Comparison of ENCODE assay signal across 8 cellular contexts in the genomic region with DNA sequence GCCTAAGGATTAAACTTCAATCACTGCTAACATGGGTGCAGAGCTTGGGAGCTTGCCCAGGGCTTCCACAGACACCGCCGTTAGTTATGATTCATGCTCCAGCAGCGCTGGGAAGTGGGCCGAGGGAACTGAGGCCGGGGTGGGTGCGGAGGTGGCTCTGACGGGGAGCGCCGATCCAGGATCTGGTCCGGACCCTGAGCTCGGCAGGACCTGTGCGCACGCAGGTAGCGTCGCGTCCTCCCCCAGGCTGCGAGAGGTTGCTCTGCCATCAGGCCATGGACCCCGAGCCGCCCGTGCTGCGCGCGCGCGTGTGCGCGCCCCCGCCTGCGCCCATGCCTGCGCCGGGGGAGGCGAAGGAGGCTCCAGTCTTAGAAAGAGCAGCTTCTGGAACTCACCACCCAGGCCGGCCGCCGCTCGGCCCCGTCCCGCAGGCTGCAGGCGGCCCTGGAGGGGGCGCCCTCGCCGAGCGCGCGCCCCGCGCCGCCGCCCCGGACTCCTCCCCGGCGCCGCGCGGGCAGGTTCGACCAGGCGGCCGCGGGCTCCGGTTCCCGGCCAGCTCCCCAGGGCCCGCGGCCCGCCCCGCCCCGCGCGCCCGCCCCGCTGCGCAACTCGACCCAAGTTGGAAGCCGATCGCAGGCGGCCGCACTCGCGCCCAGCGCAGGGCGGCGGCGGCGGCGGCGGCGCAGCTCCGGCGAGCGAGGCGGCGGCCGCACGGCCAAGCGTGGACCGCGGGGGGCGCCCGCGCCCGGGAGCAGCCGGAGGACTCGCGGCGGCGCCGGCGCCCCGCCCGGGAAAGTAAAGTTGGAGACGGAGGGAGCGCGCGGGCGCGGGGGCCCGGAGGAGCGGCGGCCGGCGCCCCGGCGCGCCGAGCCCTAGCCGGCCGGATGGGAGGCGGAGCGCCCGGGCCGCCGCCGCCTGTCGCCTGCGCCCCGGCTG. TPM values are rescaled to one million over a fixed set of nuclear protein-coding genes. Genes with fewer than 3 reads are reported as not detected.
DNase-seq lines count a peak whose midpoint lies in the region; ATAC-seq and TF ChIP-seq lines count a peak whose summit lies in the region.

No MANE protein-coding gene starts in this region.

- no peak overlapping the region for H3K14ac ChIP-seq in mesenchymal stem cell (ENCODE audit: low read length in 2 of 2)

- intact Hi-C loops in dorsolateral prefrontal cortex (cut with DNase I) = loop anchor here in 1 of 2 donors (5.0 kb wide), 1 partner anchor 233 kb away; a partner anchor contains a TSS

- no peak overlapping the region for H3K9ac ChIP-seq in mesenchymal stem cell (ENCODE audit: low read length)

- peak in 12 of 56 donors; percentile 9 to 34 (median 20) for TF ChIP-seq CTCF in dorsolateral prefrontal cortex (IDR thresholded peaks at IDR 0.05 in 54 of 56, conservative IDR thresholded peaks at IDR 0.05 in 2 of 56; ENCODE audit: low read depth in 1 of 56, partially characterized antibody in 56 of 56)

- DNase-seq in GM03348 (ENCODE audit: low spot score) (peak; percentile 88), NCI-H2196 (lab: John Stamatoyannopoulos, UW; ENCODE audit: unreplicated experiment) (peak; percentile 80), dorsolateral prefrontal cortex (peak in 9 of 10 donors; percentile 36 to 82 (median 67)), mesenchymal stem cell (peak; percentile 18), DMS153 (lab: John Stamatoyannopoulos, UW) (no peak), midbrain (lab: John Stamatoyannopoulos, UW) (no peak), HPDE6-E6E7 (ENCODE audit: extremely low spot score) (no peak)

- no peak for ATAC-seq in GM19397 (IDR thresholded peaks at IDR 0.05; ENCODE audit: unreplicated experiment)

- no peak overlapping the region for H3K23ac ChIP-seq in mesenchymal stem cell (ENCODE audit: low read length in 2 of 2)

- H3K9me3 ChIP-seq in mesenchymal stem cell (ENCODE audit: control insufficient read depth, low read length) = no peaks in the 10 kb centered on the region

- no peak overlapping the region for H3K18ac ChIP-seq in mesenchymal stem cell (ENCODE audit: low read depth in 1 of 2, low read length in 2 of 2)

- H3K27ac ChIP-seq in dorsolateral prefrontal cortex (peak overlapping the region in 27 of 59 donors; percentile 22 to 80 (median 64)), mesenchymal stem cell (ENCODE audit: low read length, poor library complexity, severe bottlenecking) (no peak overlapping the region)

- peaks cover 0 to 35% (median 11%) of the 10 kb centered on the region in 45 donors for H3K27me3 ChIP-seq in dorsolateral prefrontal cortex
- H3K27me3 ChIP-seq in mesenchymal stem cell (ENCODE audit: control insufficient read depth in 1 of 2, insufficient read depth in 1 of 2, low read length in 2 of 2) = peaks cover 60 to 84% of the 10 kb centered on the region in 2 experiments

- no peaks in the 10 kb centered on the region for H3K79me1 ChIP-seq in mesenchymal stem cell (replicated peaks; ENCODE audit: low read length, poor library complexity, severe bottlenecking)

- peaks cover 12% of the 10 kb centered on the region for H3K4me1 ChIP-seq in mesenchymal stem cell (ENCODE audit: control insufficient read depth, insufficient read depth, low read depth, low read length)

- no peak overlapping the region for H2BK15ac ChIP-seq in mesenchymal stem cell (ENCODE audit: low read depth, poor library complexity, severe bottlenecking)

- H4K8ac ChIP-seq in mesenchymal stem cell (ENCODE audit: low read length) = no peak overlapping the region

- no peak overlapping the region for H2BK120ac ChIP-seq in mesenchymal stem cell (ENCODE audit: low read depth, low read length)

- peak overlapping the region; percentile 74 for H3K4me2 ChIP-seq in mesenchymal stem cell (ENCODE audit: low read length, poor library complexity, severe bottlenecking)

- no peak overlapping the region for H2AFZ ChIP-seq in mesenchymal stem cell (ENCODE audit: low read depth, low read length)

- peaks cover 0 to 3% of the 10 kb centered on the region in 2 experiments for H3K36me3 ChIP-seq in mesenchymal stem cell (ENCODE audit: control insufficient read depth in 1 of 2, insufficient read depth in 2 of 2, low read depth in 1 of 2, low read length in 2 of 2)

- peak overlapping the region in 56 of 59 donors; percentile 19 to 68 (median 42) for H3K4me3 ChIP-seq in dorsolateral prefrontal cortex
- H3K4me3 ChIP-seq in mesenchymal stem cell (ENCODE audit: insufficient read depth in 1 of 2, low read depth in 1 of 2, low read length in 2 of 2) = peak overlapping the region; percentile 54 to 65

- no peak overlapping the region for H3K4ac ChIP-seq in mesenchymal stem cell (ENCODE audit: low read depth in 1 of 2, low read length in 2 of 2)

- H2BK5ac ChIP-seq in mesenchymal stem cell (ENCODE audit: low read depth, low read length, poor library complexity, severe bottlenecking) = no peak overlapping the region

- WGBS in mesenchymal stem cell = 15% methylated on average over 10 of the region's 135 CpGs

- H4K91ac ChIP-seq in mesenchymal stem cell (ENCODE audit: low read length) = no peak overlapping the region

- no peak overlapping the region for H2AK5ac ChIP-seq in mesenchymal stem cell (ENCODE audit: low read length, severe bottlenecking)

- H2BK12ac ChIP-seq in mesenchymal stem cell (ENCODE audit: low read length in 2 of 2) = no peak overlapping the region

RNA-seq across cellular contexts. Expression of a gene that starts 0.6 kb away (rescaled TPM):
- 10 to 100 TPM in 9 of 120 experiments, 1 to 10 TPM in 111; 2.6 to 15.6 (median 6.4) TPM for total RNA-seq in dorsolateral prefrontal cortex
- polyA plus RNA-seq in mesenchymal stem cell (2013, experiment 1 of 2) = 0.10 TPM
- 0.12 TPM for polyA plus RNA-seq in mesenchymal stem cell (2013, experiment 2 of 2)

Comparison
In these comparisons a context has a peak if more than half of its experiments do, and no peak if none do; other contexts are left out.
1. DNase-seq: peak in GM03348 (single experiment), NCI-H2196 (single experiment), dorsolateral prefrontal cortex (9 of 10) and mesenchymal stem cell (single experiment); none in DMS153 (single experiment), midbrain (single experiment) and HPDE6-E6E7 (single experiment).